ENCODE assay signal across 18 cellular contexts in the genomic region with DNA sequence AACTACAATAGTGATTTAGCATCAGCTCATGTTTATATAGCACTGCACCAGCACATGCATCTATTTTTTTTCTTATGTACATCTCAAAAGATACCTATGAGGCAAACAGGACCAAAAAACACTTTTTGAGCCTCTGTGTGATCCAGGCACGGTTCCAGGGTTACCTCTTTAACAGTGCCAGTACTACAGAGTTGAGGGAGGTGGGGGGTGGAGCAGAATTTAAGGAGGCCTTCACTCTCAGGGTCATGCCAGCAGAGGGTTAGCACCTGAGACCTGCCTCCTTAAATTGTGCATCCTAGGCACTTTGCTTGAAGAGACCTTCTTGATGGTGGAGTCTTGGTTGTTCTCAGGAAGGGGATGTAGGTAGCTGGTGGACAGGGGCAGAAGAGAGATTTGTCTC.
DNase-seq lines count a peak whose midpoint lies in the region; ATAC-seq and TF ChIP-seq lines count a peak whose summit lies in the region.
"Had no signal": no experiment of that assay in that cellular context is flagged by ENCODE, and none has a peak within 500 bp of the region (broad histone marks: within the 10 kb centered on the region; RNA-seq: fewer than 3 reads in every experiment).

No MANE protein-coding gene starts in this region.

- peaks cover 4% of the 10 kb centered on the region for H3K36me3 Mint-ChIP-seq in activated CD4-positive, alpha-beta T cell treated with anti-CD3 and anti-CD28 coated beads, Interleukin-2, amount 10 ng/mL, durations not matched to agents 24 days and 14 days (ENCODE audit: low read depth)
- H3K36me3 Mint-ChIP-seq in activated CD4-positive, alpha-beta T cell treated with anti-CD3 and anti-CD28 coated beads, Interleukin-2, amount 10 ng/mL, durations not matched to agents 7 days and 5 days (ENCODE audit: low read depth): peaks cover 1% of the 10 kb centered on the region
- H3K36me3 Mint-ChIP-seq in activated B cell treated with CpG ODN at 0.5 μM for 24 hours (ENCODE audit: low read depth) (no peaks in the 10 kb centered on the region), nephron (ENCODE audit: low read depth) (no peaks in the 10 kb centered on the region)
- H3K36me3 Mint-ChIP-seq in activated CD8-positive, alpha-beta T cell treated with anti-CD3 and anti-CD28 coated beads for 36 hours (ENCODE audit: low read depth): peaks cover 1% of the 10 kb centered on the region
- H3K36me3 Mint-ChIP-seq: CD4-positive, alpha-beta memory T cell had no signal

- peak overlapping the region; percentile 2 for H3K27ac Mint-ChIP-seq in activated CD4-positive, alpha-beta T cell treated with anti-CD3 and anti-CD28 coated beads, Interleukin-2, amount 10 ng/mL, durations not matched to agents 24 days and 14 days
- H3K27ac Mint-ChIP-seq in activated CD4-positive, alpha-beta T cell treated with anti-CD3 and anti-CD28 coated beads, Interleukin-2, amount 10 ng/mL, durations not matched to agents 7 days and 5 days: no peak overlapping the region
- peak overlapping the region; percentile 37 for H3K27ac Mint-ChIP-seq in activated B cell treated with CpG ODN at 0.5 μM for 24 hours
- H3K27ac Mint-ChIP-seq in nephron: peak overlapping the region in 2 of 3 experiments; percentile 16 to 51
- no peak overlapping the region for H3K27ac Mint-ChIP-seq in activated CD8-positive, alpha-beta T cell treated with anti-CD3 and anti-CD28 coated beads for 36 hours
- H3K27ac Mint-ChIP-seq: GM23338 had no signal

- CTCF ChIA-PET in activated CD4-positive, alpha-beta T cell treated with anti-CD3 and anti-CD28 coated beads, Interleukin-2, amount 10 ng/mL, durations not matched to agents 7 days and 5 days (lab: Charles Lee): interaction anchor here (0.6 kb wide), 1 partner anchor 328 kb away, joined by 3 read pairs; no protein-coding TSS in a partner anchor
- CTCF ChIA-PET in activated B cell treated with CpG ODN at 0.5 μM for 24 hours (lab: Charles Lee): interaction anchor here (1.6 kb wide), 1 partner anchor 9 kb away, joined by 5 read pairs; no protein-coding TSS in a partner anchor
- CTCF ChIA-PET in activated CD8-positive, alpha-beta T cell treated with anti-CD3 and anti-CD28 coated beads for 36 hours (lab: Charles Lee): interaction anchor here (0.8 kb wide), 1 partner anchor 10 kb away, joined by 3 read pairs; no protein-coding TSS in a partner anchor

- intact Hi-C loops in activated CD4-positive, alpha-beta T cell treated with anti-CD3 and anti-CD28 coated beads, Interleukin-2, amount 10 ng/mL, durations not matched to agents 24 days and 14 days (cut with micrococcal nuclease): loop anchor here (5.0 kb wide), 1 partner anchor 440 kb away; no protein-coding TSS in a partner anchor
- intact Hi-C loops in activated B cell treated with CpG ODN at 0.5 μM for 24 hours (cut with micrococcal nuclease): no loop called here
- intact Hi-C loops in activated CD8-positive, alpha-beta T cell treated with anti-CD3 and anti-CD28 coated beads for 36 hours (cut with micrococcal nuclease): no loop called here

- peaks cover 32% of the 10 kb centered on the region for H3K4me1 Mint-ChIP-seq in activated CD4-positive, alpha-beta T cell treated with anti-CD3 and anti-CD28 coated beads, Interleukin-2, amount 10 ng/mL, durations not matched to agents 24 days and 14 days
- peaks cover 21% of the 10 kb centered on the region for H3K4me1 Mint-ChIP-seq in activated CD4-positive, alpha-beta T cell treated with anti-CD3 and anti-CD28 coated beads, Interleukin-2, amount 10 ng/mL, durations not matched to agents 7 days and 5 days
- H3K4me1 Mint-ChIP-seq in activated B cell treated with CpG ODN at 0.5 μM for 24 hours (peaks cover 90% of the 10 kb centered on the region), nephron (peaks cover 70% of the 10 kb centered on the region)
- H3K4me1 Mint-ChIP-seq in activated CD8-positive, alpha-beta T cell treated with anti-CD3 and anti-CD28 coated beads for 36 hours (ENCODE audit: low read depth): peaks cover 70% of the 10 kb centered on the region

- no peak overlapping the region for H3K4me3 Mint-ChIP-seq in activated CD4-positive, alpha-beta T cell treated with anti-CD3 and anti-CD28 coated beads, Interleukin-2, amount 10 ng/mL, durations not matched to agents 24 days and 14 days
- no peak overlapping the region for H3K4me3 Mint-ChIP-seq in activated CD4-positive, alpha-beta T cell treated with anti-CD3 and anti-CD28 coated beads, Interleukin-2, amount 10 ng/mL, durations not matched to agents 7 days and 5 days
- no peak overlapping the region for H3K4me3 Mint-ChIP-seq in activated B cell treated with CpG ODN at 0.5 μM for 24 hours
- H3K4me3 Mint-ChIP-seq in nephron: no peak overlapping the region
- H3K4me3 Mint-ChIP-seq in activated CD8-positive, alpha-beta T cell treated with anti-CD3 and anti-CD28 coated beads for 36 hours: no peak overlapping the region
- H3K4me3 Mint-ChIP-seq: CD4-positive, alpha-beta memory T cell; GM23338 had no signal

- POLR2A ChIA-PET in activated CD4-positive, alpha-beta T cell treated with anti-CD3 and anti-CD28 coated beads, Interleukin-2, amount 10 ng/mL, durations not matched to agents 7 days and 5 days (lab: Charles Lee): no interaction called here
- POLR2A ChIA-PET in activated B cell treated with CpG ODN at 0.5 μM for 24 hours (lab: Charles Lee): interaction anchor here (1.3 to 5.5 kb wide), 3 partner anchors 9 to 13 kb away, joined by 4 to 49 read pairs (median 17); no protein-coding TSS in a partner anchor
- POLR2A ChIA-PET in activated CD8-positive, alpha-beta T cell treated with anti-CD3 and anti-CD28 coated beads for 36 hours (lab: Charles Lee): interaction anchor here (2.2 kb wide), 1 partner anchor 10 kb away, joined by 9 read pairs; no protein-coding TSS in a partner anchor

- DNase-seq in activated CD4-positive, alpha-beta T cell treated with anti-CD3 and anti-CD28 coated beads, Interleukin-2, amount 10 ng/mL, durations not matched to agents 24 days and 14 days: no peak
- DNase-seq in activated CD4-positive, alpha-beta T cell treated with anti-CD3 and anti-CD28 coated beads, Interleukin-2, amount 10 ng/mL, durations not matched to agents 7 days and 5 days: no peak
- DNase-seq in activated B cell treated with CpG ODN at 0.5 μM for 24 hours: no peak
- DNase-seq in activated CD8-positive, alpha-beta T cell treated with anti-CD3 and anti-CD28 coated beads for 36 hours: no peak
- DNase-seq in NCI-H446 treated with DMSO at 0.1 percent for 48 hours (lab: John Stamatoyannopoulos, UW): no peak
- DNase-seq in inferior parietal cortex (ENCODE audit: extremely low spot score): no peak
- DNase-seq: CD4-positive, alpha-beta memory T cell; DMS153; NCI-H1105; NCI-H146; NCI-H2029; NCI-H2227 treated with DMSO at 0.1 percent for 48 hours; NCI-H510A treated with DMSO at 0.1 percent for 48 hours; NCI-H748 treated with DMSO at 0.1 percent for 48 hours; SJCRH30 had no signal

- ATAC-seq in activated B cell treated with CpG ODN at 0.5 μM for 24 hours (ENCODE audit: low read depth): no peak
- no peak for ATAC-seq in GM19397 (IDR thresholded peaks at IDR 0.05; ENCODE audit: unreplicated experiment)
- ATAC-seq in activated CD8-positive, alpha-beta T cell treated with anti-CD3 and anti-CD28 coated beads for 36 hours: no peak
- ATAC-seq: GM23338 had no signal

- peaks cover 2% of the 10 kb centered on the region for H3K27me3 Mint-ChIP-seq in activated CD4-positive, alpha-beta T cell treated with anti-CD3 and anti-CD28 coated beads, Interleukin-2, amount 10 ng/mL, durations not matched to agents 24 days and 14 days
- no peaks in the 10 kb centered on the region for H3K27me3 Mint-ChIP-seq in activated CD4-positive, alpha-beta T cell treated with anti-CD3 and anti-CD28 coated beads, Interleukin-2, amount 10 ng/mL, durations not matched to agents 7 days and 5 days
- H3K27me3 Mint-ChIP-seq in activated B cell treated with CpG ODN at 0.5 μM for 24 hours (no peaks in the 10 kb centered on the region), nephron (ENCODE audit: low read depth) (no peaks in the 10 kb centered on the region)
- no peaks in the 10 kb centered on the region for H3K27me3 Mint-ChIP-seq in activated CD8-positive, alpha-beta T cell treated with anti-CD3 and anti-CD28 coated beads for 36 hours
- H3K27me3 Mint-ChIP-seq: CD4-positive, alpha-beta memory T cell had no signal

- TF ChIP-seq CTCF in activated B cell treated with CpG ODN at 0.5 μM for 24 hours (IDR thresholded peaks at IDR 0.05): no peak
- no peak for TF ChIP-seq CTCF in nephron (IDR thresholded peaks at IDR 0.05; ENCODE audit: unreplicated experiment in 3 of 3)
- TF ChIP-seq CTCF in activated CD8-positive, alpha-beta T cell treated with anti-CD3 and anti-CD28 coated beads for 36 hours (IDR thresholded peaks at IDR 0.05): no peak

- peaks cover 9% of the 10 kb centered on the region for H3K9me3 Mint-ChIP-seq in activated CD4-positive, alpha-beta T cell treated with anti-CD3 and anti-CD28 coated beads, Interleukin-2, amount 10 ng/mL, durations not matched to agents 24 days and 14 days
- no peaks in the 10 kb centered on the region for H3K9me3 Mint-ChIP-seq in activated CD4-positive, alpha-beta T cell treated with anti-CD3 and anti-CD28 coated beads, Interleukin-2, amount 10 ng/mL, durations not matched to agents 7 days and 5 days
- peaks cover 4% of the 10 kb centered on the region for H3K9me3 Mint-ChIP-seq in activated B cell treated with CpG ODN at 0.5 μM for 24 hours
- no peaks in the 10 kb centered on the region for H3K9me3 Mint-ChIP-seq in nephron
- peaks cover 4% of the 10 kb centered on the region for H3K9me3 Mint-ChIP-seq in activated CD8-positive, alpha-beta T cell treated with anti-CD3 and anti-CD28 coated beads for 36 hours
- H3K9me3 Mint-ChIP-seq: CD4-positive, alpha-beta memory T cell; GM23338 had no signal

Comparison
In these comparisons a context has a peak if more than half of its experiments do, and no peak if none do; other contexts are left out.
1. H3K27ac Mint-ChIP-seq: peak in activated CD4-positive, alpha-beta T cell treated with anti-CD3 and anti-CD28 coated beads, Interleukin-2, amount 10 ng/mL, durations not matched to agents 24 days and 14 days (single experiment), activated B cell treated with CpG ODN at 0.5 μM for 24 hours (single experiment) and nephron (2 of 3); none in activated CD4-positive, alpha-beta T cell treated with anti-CD3 and anti-CD28 coated beads, Interleukin-2, amount 10 ng/mL, durations not matched to agents 7 days and 5 days (single experiment) and activated CD8-positive, alpha-beta T cell treated with anti-CD3 and anti-CD28 coated beads for 36 hours (single experiment).